Comparison of ENCODE assay signal across 24 cellular contexts in genomic region chr7:55235115-55235514, GRCh38.
"Had no signal": no experiment of that assay in that cellular context is flagged by ENCODE, and none has a peak within 500 bp of the region (broad histone marks: within the 10 kb centered on the region; RNA-seq: fewer than 3 reads in every experiment).

No MANE protein-coding gene starts in this region.

- H3K4me1 ChIP-seq: SJCRH30 had no signal

- H3K9me3 ChIP-seq: MG63, SJCRH30, SK-N-SH had no signal

- H3K4me3 ChIP-seq: MG63, SJCRH30 had no signal

- H3K36me3 ChIP-seq: brain microvascular endothelial cell, MG63, SJCRH30 had no signal

- H3K27me3 ChIP-seq: brain microvascular endothelial cell, MG63 had no signal

- H3K4me2 ChIP-seq: SK-N-SH had no signal

- ATAC-seq: activated T-cell treated with anti-CD3 and anti-CD28 coated beads, Interleukin-2, amount 50 U/mL, for 72 hours; PC-3 had no signal

- H3K27ac ChIP-seq: brain microvascular endothelial cell, RWPE1, SJCRH30, VCaP had no signal

- DNase-seq: activated CD4-positive, alpha-beta memory T cell treated with anti-CD3 and anti-CD28 coated beads for 36 hours; activated CD4-positive, alpha-beta T cell treated with anti-CD3 and anti-CD28 coated beads, Interleukin-2, amount 10 ng/mL, durations not matched to agents 7 days and 5 days; activated CD4-positive, CD25-positive, alpha-beta regulatory T cell; activated CD8-positive, alpha-beta memory T cell treated with anti-CD3 and anti-CD28 coated beads, Interleukin-2, amount 50 U/mL, for 4 hours; activated gamma-delta T cell treated with Interleukin-2 at 50 U/mL for 16 hours; activated naive CD4-positive, alpha-beta T cell treated with anti-CD3 and anti-CD28 coated beads, Interleukin-2, amount 10 ng/mL, durations not matched to agents 7 days and 5 days; activated naive CD8-positive, alpha-beta T cell treated with anti-CD3 and anti-CD28 coated beads for 36 hours; activated T-cell treated with anti-CD3 and anti-CD28 coated beads, Interleukin-2, amount 50 U/mL, for 72 hours; brain microvascular endothelial cell; cerebellar nuclear complex; MG63; NCI-H1105; NCI-H1436; NCI-H1694 treated with DMSO at 0.1 percent for 48 hours; NCI-H2081; NCI-H446; NCI-H524; PC-3; Right ventricle myocardium superior; SJCRH30; SK-N-SH; T-helper 1 cell had no signal

- H3K9ac ChIP-seq: SK-N-SH had no signal
